33 cellular contexts compared by ENCODE assay signal in genomic region chr10:30022590-30022989, GRCh38. TPM values are rescaled to one million over a fixed set of nuclear protein-coding genes. Genes with fewer than 3 reads are reported as not detected.
"Had no signal": no experiment of that assay in that cellular context is flagged by ENCODE, and none has a peak within 500 bp of the region (broad histone marks: within the 10 kb centered on the region; RNA-seq: fewer than 3 reads in every experiment).

No MANE protein-coding gene starts in this region.

- H3K4me3 ChIP-seq: adrenal gland, body of pancreas, breast epithelium, PC-9 had no signal

- H3K4me2 ChIP-seq: PC-9 had no signal

- ATAC-seq: activated naive CD4-positive, alpha-beta T cell treated with anti-CD3 and anti-CD28 coated beads, Interleukin-2, amount 50 U/mL, for 72 hours; activated T-cell treated with anti-CD3 and anti-CD28 coated beads, Interleukin-2, amount 50 U/mL, for 4 hours; body of pancreas had no signal

- H3K36me3 ChIP-seq: adrenal gland, breast epithelium had no signal

- H3K4me1 ChIP-seq: breast epithelium had no signal

- H3K9me3 ChIP-seq: adrenal gland, body of pancreas, breast epithelium had no signal

- DNase-seq: activated B cell treated with CpG ODN at 0.5 μM for 24 hours; activated CD4-positive, alpha-beta memory T cell treated with anti-CD3 and anti-CD28 coated beads for 36 hours; activated CD4-positive, alpha-beta T cell treated with anti-CD3 and anti-CD28 coated beads for 4 hours; activated CD4-positive, alpha-beta T cell treated with anti-CD3 and anti-CD28 coated beads, Interleukin-2, amount 50 U/mL, for 1 hour; activated CD4-positive, CD25-positive, alpha-beta regulatory T cell treated with anti-CD3 and anti-CD28 coated beads, Interleukin-2, amount 50 U/mL, for 72 hours; activated CD8-positive, alpha-beta memory T cell treated with anti-CD3 and anti-CD28 coated beads, Interleukin-2, amount 50 U/mL, for 4 hours; activated gamma-delta T cell treated with Interleukin-2 at 50 U/mL for 16 hours; activated naive CD4-positive, alpha-beta T cell treated with anti-CD3 and anti-CD28 coated beads for 36 hours; activated T-cell treated with anti-CD3 and anti-CD28 coated beads for 4 hours; activated T-cell treated with anti-CD3 and anti-CD28 coated beads, Interleukin-2, amount 50 U/mL, for 4 hours; adrenal gland; body of pancreas; NCI-H1092 treated with DMSO at 0.1 percent for 48 hours; NCI-H1417; NCI-H146; NCI-H187; NCI-H2029 treated with DMSO at 0.1 percent for 48 hours; NCI-H2107; NCI-H2171; NCI-H510A; NCI-H526; NCI-H748 treated with DMSO at 0.1 percent for 48 hours; NK-92 treated with Interleukin-12 subunit alpha and Interleukin-12 subunit beta, amount 100 ng/mL, for 24 hours; PC-9; Right ventricle myocardium superior; SW 1271; T-helper 1 cell; T-helper 2 cell; T-helper 9 cell had no signal

- H3K27me3 ChIP-seq: adrenal gland, body of pancreas, breast epithelium had no signal

- H3K27ac ChIP-seq: adrenal gland, body of pancreas, breast epithelium, PC-9, VCaP had no signal

- H2AFZ ChIP-seq: PC-9 had no signal

RNA-seq across cellular contexts. Expression of gene JCAD, which starts 36.8 kb away (rescaled TPM):
- total RNA-seq: activated B cell treated with CpG ODN at 0.5 μM for 24 hours, M059J had no signal
